Comparison of ENCODE assay signal across 23 cellular contexts in the genomic region with DNA sequence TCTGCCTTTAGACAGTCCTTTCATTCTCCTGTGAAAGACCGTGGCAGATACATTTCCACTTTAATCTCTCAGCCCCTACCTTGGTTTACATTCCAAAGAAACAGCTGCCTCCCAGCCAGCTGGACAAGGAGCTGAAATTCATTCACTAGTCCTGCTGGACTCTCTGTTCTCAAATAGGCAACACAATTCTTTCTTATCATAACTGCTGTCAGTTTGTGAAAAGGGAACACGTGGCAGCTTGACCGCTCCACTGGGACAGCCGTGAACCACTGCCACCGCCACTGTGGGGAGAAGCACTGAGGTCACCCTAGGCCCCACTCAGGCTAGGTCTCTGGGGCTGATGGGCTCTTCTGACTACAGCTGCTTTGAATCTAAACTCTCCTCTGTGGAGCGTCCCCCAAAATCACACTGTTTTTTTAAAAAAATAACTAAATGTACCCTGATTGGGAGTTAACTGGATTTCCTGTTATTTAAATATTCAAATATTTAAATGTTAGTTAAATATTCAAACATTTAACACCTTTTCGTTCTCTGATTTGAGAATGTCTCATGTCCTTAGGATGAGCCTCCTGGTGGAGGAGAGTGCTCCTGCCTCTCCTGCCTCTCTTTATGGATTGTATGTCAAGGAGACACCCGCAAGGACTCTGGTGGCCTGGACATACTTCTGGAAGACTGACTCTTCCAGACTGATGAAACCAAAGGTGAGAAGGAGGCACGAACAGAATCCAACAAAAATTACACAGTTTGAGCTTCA.
A peak's percentile ranks its signal among the peaks of the same experiment; 100 is the strongest.
DNase-seq lines count a peak whose midpoint lies in the region; ATAC-seq and TF ChIP-seq lines count a peak whose summit lies in the region.
"Had no signal": no experiment of that assay in that cellular context is flagged by ENCODE, and none has a peak within 500 bp of the region (broad histone marks: within the 10 kb centered on the region; RNA-seq: fewer than 3 reads in every experiment).

No MANE protein-coding gene starts in this region.

- H3K9me3 Mint-ChIP-seq in nephron: no peaks in the 10 kb centered on the region
- H3K9me3 Mint-ChIP-seq in immature natural killer cell: no peaks in the 10 kb centered on the region
- no peaks in the 10 kb centered on the region for H3K9me3 Mint-ChIP-seq in stimulated activated effector memory CD8-positive, alpha-beta T cell treated with anti-CD3 and anti-CD28 coated beads, Interleukin-12 subunit alpha, Interleukin-12 subunit beta, amount 100 ng/mL, for 72 hours
- H3K9me3 Mint-ChIP-seq: activated CD4-positive, alpha-beta T cell treated with anti-CD3 and anti-CD28 coated beads, Interleukin-2, amount 10 ng/mL, durations not matched to agents 7 days and 5 days; natural killer cell treated with Interleukin-12 subunit alpha and Interleukin-12 subunit beta and Interleukin-15 and Interleukin-18, amount 100 ng/mL, for 72 hours; T-cell had no signal

- DNase-seq in adipocyte (ENCODE audit: low read depth): no peak
- DNase-seq in foreskin keratinocyte: no peak
- peak; percentile 26 for DNase-seq in testis
- no peak for DNase-seq in NCI-H446 treated with DMSO at 0.1 percent for 48 hours (lab: John Stamatoyannopoulos, UW)
- no peak for DNase-seq in immature natural killer cell
- no peak for DNase-seq in stimulated activated effector memory CD8-positive, alpha-beta T cell treated with anti-CD3 and anti-CD28 coated beads, Interleukin-12 subunit alpha, Interleukin-12 subunit beta, amount 100 ng/mL, for 72 hours (ENCODE audit: low spot score in 2 of 2)
- no peak for DNase-seq in NCI-H1417 (lab: John Stamatoyannopoulos, UW)
- DNase-seq: activated CD4-positive, alpha-beta T cell treated with anti-CD3 and anti-CD28 coated beads, Interleukin-2, amount 10 ng/mL, durations not matched to agents 7 days and 5 days; activated CD8-positive, alpha-beta memory T cell treated with anti-CD3 and anti-CD28 coated beads, Interleukin-2, amount 50 U/mL, for 48 hours; activated gamma-delta T cell treated with Interleukin-2 at 50 U/mL for 16 hours; COR-L47; cortex of kidney; EL; MV-4-11; NCI-H2029; NCI-H446; T-cell had no signal

- H3K27ac ChIP-seq in foreskin keratinocyte: no peak overlapping the region
- peak overlapping the region in 1 of 2 donors; percentile 58 for H3K27ac ChIP-seq in testis
- H3K27ac ChIP-seq: HL-60 had no signal

- peaks cover 59% of the 10 kb centered on the region for H3K4me1 ChIP-seq in adipocyte (ENCODE audit: control insufficient read depth, insufficient read depth, low read length)
- H3K4me1 ChIP-seq in foreskin keratinocyte: no peaks in the 10 kb centered on the region
- H3K4me1 ChIP-seq in testis: peaks cover 40% of the 10 kb centered on the region

- peak overlapping the region; percentile 73 for H3K9ac ChIP-seq in adipocyte (ENCODE audit: low read length)

- intact Hi-C loops in testis (cut with DNase I; ENCODE audit: low total_unique reads): loop anchor here (10.0 kb wide), 1 partner anchor 202 kb away; no protein-coding TSS in a partner anchor

- H3K27me3 ChIP-seq in adipocyte (replicated peaks; ENCODE audit: control insufficient read depth, insufficient read depth, low read length): no peaks in the 10 kb centered on the region
- H3K27me3 ChIP-seq in foreskin keratinocyte: peaks cover 13% of the 10 kb centered on the region
- no peaks in the 10 kb centered on the region for H3K27me3 ChIP-seq in testis

- H3K27me3 Mint-ChIP-seq in nephron (ENCODE audit: low read depth) (peaks cover 12% of the 10 kb centered on the region), immature natural killer cell (ENCODE audit: low read depth in 3 of 3) (peaks cover 2 to 8% (median 5%) of the 10 kb centered on the region in 3 donors)
- H3K27me3 Mint-ChIP-seq: activated CD4-positive, alpha-beta T cell treated with anti-CD3 and anti-CD28 coated beads, Interleukin-2, amount 10 ng/mL, durations not matched to agents 7 days and 5 days had no signal

- ATAC-seq in foreskin keratinocyte: no peak
- no peak for ATAC-seq in stimulated activated effector memory CD8-positive, alpha-beta T cell treated with anti-CD3 and anti-CD28 coated beads, Interleukin-12 subunit alpha, Interleukin-12 subunit beta, amount 100 ng/mL, for 72 hours
- ATAC-seq: K562; natural killer cell treated with Interleukin-12 subunit alpha and Interleukin-12 subunit beta and Interleukin-15 and Interleukin-18, amount 100 ng/mL, for 72 hours; stimulated activated memory B cell treated with anti-CD40 and anti-IgM and Interleukin-4, amounts not matched to agents 10 μg/mL and 1 μg/mL and 100 μg/mL, for 72 hours; T-cell had no signal

- H3K36me3 ChIP-seq in adipocyte (ENCODE audit: control insufficient read depth, insufficient read depth, low read length, severe bottlenecking): no peaks in the 10 kb centered on the region
- no peaks in the 10 kb centered on the region for H3K36me3 ChIP-seq in testis (ENCODE audit: low read depth, missing control alignments)

- no peak for TF ChIP-seq POLR2A in testis (IDR thresholded peaks at IDR 0.05)

- peak overlapping the region; percentile 60 to 79 (median 65) for H3K27ac Mint-ChIP-seq in nephron
- H3K27ac Mint-ChIP-seq in immature natural killer cell: no peak overlapping the region
- no peak overlapping the region for H3K27ac Mint-ChIP-seq in stimulated activated effector memory CD8-positive, alpha-beta T cell treated with anti-CD3 and anti-CD28 coated beads, Interleukin-12 subunit alpha, Interleukin-12 subunit beta, amount 100 ng/mL, for 72 hours
- H3K27ac Mint-ChIP-seq: activated CD4-positive, alpha-beta T cell treated with anti-CD3 and anti-CD28 coated beads, Interleukin-2, amount 10 ng/mL, durations not matched to agents 7 days and 5 days; memory B cell; natural killer cell treated with Interleukin-12 subunit alpha and Interleukin-12 subunit beta and Interleukin-15 and Interleukin-18, amount 100 ng/mL, for 72 hours; stimulated activated memory B cell treated with anti-CD40 and anti-IgM and Interleukin-4, amounts not matched to agents 10 μg/mL and 1 μg/mL and 100 μg/mL, for 72 hours; T-cell had no signal

- H3K9me3 ChIP-seq in adipocyte (ENCODE audit: control insufficient read depth, low read length) (no peaks in the 10 kb centered on the region), testis (no peaks in the 10 kb centered on the region)

- peaks cover 52% of the 10 kb centered on the region for H3K4me1 Mint-ChIP-seq in nephron
- H3K4me1 Mint-ChIP-seq in immature natural killer cell: no peaks in the 10 kb centered on the region
- H3K4me1 Mint-ChIP-seq in stimulated activated effector memory CD8-positive, alpha-beta T cell treated with anti-CD3 and anti-CD28 coated beads, Interleukin-12 subunit alpha, Interleukin-12 subunit beta, amount 100 ng/mL, for 72 hours: no peaks in the 10 kb centered on the region
- H3K4me1 Mint-ChIP-seq: activated CD4-positive, alpha-beta T cell treated with anti-CD3 and anti-CD28 coated beads, Interleukin-2, amount 10 ng/mL, durations not matched to agents 7 days and 5 days; memory B cell; stimulated activated memory B cell treated with anti-CD40 and anti-IgM and Interleukin-4, amounts not matched to agents 10 μg/mL and 1 μg/mL and 100 μg/mL, for 72 hours; T-cell had no signal

- H3K4me3 ChIP-seq in adipocyte (ENCODE audit: low read length): no peak overlapping the region
- no peak overlapping the region for H3K4me3 ChIP-seq in testis
- H3K4me3 ChIP-seq: K562 had no signal

- H3K36me3 Mint-ChIP-seq in nephron (ENCODE audit: low read depth): no peaks in the 10 kb centered on the region
- no peaks in the 10 kb centered on the region for H3K36me3 Mint-ChIP-seq in immature natural killer cell
- H3K36me3 Mint-ChIP-seq in stimulated activated effector memory CD8-positive, alpha-beta T cell treated with anti-CD3 and anti-CD28 coated beads, Interleukin-12 subunit alpha, Interleukin-12 subunit beta, amount 100 ng/mL, for 72 hours: no peaks in the 10 kb centered on the region
- H3K36me3 Mint-ChIP-seq: memory B cell; natural killer cell treated with Interleukin-12 subunit alpha and Interleukin-12 subunit beta and Interleukin-15 and Interleukin-18, amount 100 ng/mL, for 72 hours; stimulated activated memory B cell treated with anti-CD40 and anti-IgM and Interleukin-4, amounts not matched to agents 10 μg/mL and 1 μg/mL and 100 μg/mL, for 72 hours; T-cell had no signal

- H3K4me3 Mint-ChIP-seq in nephron (peak overlapping the region in 1 of 3 experiments; percentile 57), immature natural killer cell (no peak overlapping the region)
- no peak overlapping the region for H3K4me3 Mint-ChIP-seq in stimulated activated effector memory CD8-positive, alpha-beta T cell treated with anti-CD3 and anti-CD28 coated beads, Interleukin-12 subunit alpha, Interleukin-12 subunit beta, amount 100 ng/mL, for 72 hours
- H3K4me3 Mint-ChIP-seq: activated CD4-positive, alpha-beta T cell treated with anti-CD3 and anti-CD28 coated beads, Interleukin-2, amount 10 ng/mL, durations not matched to agents 7 days and 5 days; memory B cell; natural killer cell treated with Interleukin-12 subunit alpha and Interleukin-12 subunit beta and Interleukin-15 and Interleukin-18, amount 100 ng/mL, for 72 hours; stimulated activated memory B cell treated with anti-CD40 and anti-IgM and Interleukin-4, amounts not matched to agents 10 μg/mL and 1 μg/mL and 100 μg/mL, for 72 hours; T-cell had no signal

- TF ChIP-seq CTCF in foreskin keratinocyte (conservative IDR thresholded peaks at IDR 0.05) (peak; percentile 10), nephron (IDR thresholded peaks at IDR 0.05; ENCODE audit: unreplicated experiment in 3 of 3) (no peak), testis (IDR thresholded peaks at IDR 0.05) (no peak)

- WGBS in testis, 2 donors: 34 to 67% methylated on average over 9 of the region's 9 CpGs

Comparison
In these comparisons a context has a peak if more than half of its experiments do, and no peak if none do; other contexts are left out.
1. H3K27ac Mint-ChIP-seq: peak in nephron (3 of 3); none in immature natural killer cell (0 of 6) and stimulated activated effector memory CD8-positive, alpha-beta T cell treated with anti-CD3 and anti-CD28 coated beads, Interleukin-12 subunit alpha, Interleukin-12 subunit beta, amount 100 ng/mL, for 72 hours (single experiment).